ENCODE assay signal across 1 cellular context in genomic region chr10:32958085-32958991, GRCh38.
TF ChIP-seq lines count a peak whose summit lies in the region.

Gene ITGB1 (minus strand): TSS chr10:32958230. CDS start chr10:32935558, 22,672 bp downstream.

TF ChIP-seq in HepG2, 621 proteins besides CTCF, POLR2A, EP300 and RAD21 (continued from another document and continues in another):
- TF ChIP-seq CEBPZ (IDR thresholded peaks at IDR 0.05; ENCODE audit: low read length), result no peak
- TF ChIP-seq ZNF569 (CRISPR knock-in tag; IDR thresholded peaks at IDR 0.05; ENCODE audit: borderline replicate concordance), result no peak
- TF ChIP-seq ZNF225 (CRISPR knock-in tag; IDR thresholded peaks at IDR 0.05), result peak; percentile 45; the same call in 1 of the 2 replicates
- peak; percentile 89 for TF ChIP-seq HDAC2 (CRISPR knock-in tag; IDR thresholded peaks at IDR 0.05)
- no peak for TF ChIP-seq PHB2 (IDR thresholded peaks at IDR 0.05; ENCODE audit: partially characterized antibody)
- peak; percentile 55; the same call in 1 of the 2 replicates for TF ChIP-seq RCOR2 (CRISPR knock-in tag; IDR thresholded peaks at IDR 0.05)
- peak; percentile 51; the same call in 1 of the 2 replicates for TF ChIP-seq ZFP41 (CRISPR knock-in tag; IDR thresholded peaks at IDR 0.05; ENCODE audit: borderline replicate concordance)
- TF ChIP-seq ATF2 (CRISPR knock-in tag; IDR thresholded peaks at IDR 0.05), result peak; percentile 81
- peak; percentile 66; the same call in 1 of the 2 replicates for TF ChIP-seq ZNF768 (CRISPR knock-in tag; IDR thresholded peaks at IDR 0.05)
- peak; percentile 48; the same call in 1 of the 2 replicates for TF ChIP-seq ZNF121 (CRISPR knock-in tag; IDR thresholded peaks at IDR 0.05)
- peak; percentile 21; the same call in 1 of the 2 replicates for TF ChIP-seq HNF4A (CRISPR knock-in tag; IDR thresholded peaks at IDR 0.05)
- TF ChIP-seq GATA4 (IDR thresholded peaks at IDR 0.05; ENCODE audit: borderline replicate concordance, low read depth), result no peak
- TF ChIP-seq ZZZ3 (CRISPR knock-in tag; IDR thresholded peaks at IDR 0.05; ENCODE audit: borderline replicate concordance), result no peak
- no peak for TF ChIP-seq ZSCAN22 (CRISPR knock-in tag; IDR thresholded peaks at IDR 0.05)
- no peak for TF ChIP-seq ARNTL (CRISPR knock-in tag; IDR thresholded peaks at IDR 0.05)
- TF ChIP-seq IRF1 (CRISPR knock-in tag; IDR thresholded peaks at IDR 0.05; ENCODE audit: low read depth), result no peak
- peak; percentile 31; the same call in 1 of the 2 replicates for TF ChIP-seq NCOR1 (IDR thresholded peaks at IDR 0.05; ENCODE audit: borderline replicate concordance, low read length)
- no peak; the same call in 1 of the 2 replicates for TF ChIP-seq ZNF629 (CRISPR knock-in tag; conservative IDR thresholded peaks at IDR 0.05)
- TF ChIP-seq TFDP2 (CRISPR knock-in tag; IDR thresholded peaks at IDR 0.05), result peak; percentile 83
- peak; percentile 68 for TF ChIP-seq CBX5 (CRISPR knock-in tag; IDR thresholded peaks at IDR 0.05; ENCODE audit: borderline replicate concordance)
- TF ChIP-seq GMEB2 (CRISPR knock-in tag; IDR thresholded peaks at IDR 0.05; ENCODE audit: low read depth), result 0 out of 2 replicates have a peak, but pooled peaks have one; percentile 15
- no peak for TF ChIP-seq CC2D1A (CRISPR knock-in tag; IDR thresholded peaks at IDR 0.05)
- peak; percentile 79 for TF ChIP-seq ZNF691 (CRISPR knock-in tag; IDR thresholded peaks at IDR 0.05; ENCODE audit: borderline replicate concordance, low read depth)
- no peak for TF ChIP-seq ZNF136 (CRISPR knock-in tag; IDR thresholded peaks at IDR 0.05; ENCODE audit: low read depth)
- TF ChIP-seq ZNF567 (CRISPR knock-in tag; IDR thresholded peaks at IDR 0.05; ENCODE audit: borderline replicate concordance), result no peak
- no peak for TF ChIP-seq HNRNPL (IDR thresholded peaks at IDR 0.05; ENCODE audit: low read depth, low read length)
- no peak; the same call in 1 of the 2 replicates for TF ChIP-seq ZSCAN31 (CRISPR knock-in tag; IDR thresholded peaks at IDR 0.05; ENCODE audit: low read depth)
- no peak for TF ChIP-seq KDM1A (CRISPR knock-in tag; IDR thresholded peaks at IDR 0.05)
- peak; percentile 74; the same call in 1 of the 2 replicates for TF ChIP-seq DR1 (CRISPR knock-in tag; IDR thresholded peaks at IDR 0.05)
- TF ChIP-seq GLMP (CRISPR knock-in tag; IDR thresholded peaks at IDR 0.05; ENCODE audit: borderline replicate concordance), result no peak
- peak; percentile 82 for TF ChIP-seq SP4 (CRISPR knock-in tag; IDR thresholded peaks at IDR 0.05)
- TF ChIP-seq ZNF562 (CRISPR knock-in tag; IDR thresholded peaks at IDR 0.05; ENCODE audit: borderline replicate concordance), result no peak
- TF ChIP-seq NFYC (CRISPR knock-in tag; IDR thresholded peaks at IDR 0.05), result 0 out of 2 replicates have a peak, but pooled peaks have one; percentile 14
- TF ChIP-seq ZNF263 (CRISPR knock-in tag; IDR thresholded peaks at IDR 0.05), result no peak
- TF ChIP-seq SOX13 (IDR thresholded peaks at IDR 0.05), result no peak
- TF ChIP-seq SOX13 (CRISPR knock-in tag; conservative IDR thresholded peaks at IDR 0.05 in 1 of 2, IDR thresholded peaks at IDR 0.05 in 1 of 2), result peak in 1 of 2 experiments; percentile 77; a peak in 2 of 4 replicates
- no peak for TF ChIP-seq EEA1 (CRISPR knock-in tag; IDR thresholded peaks at IDR 0.05; ENCODE audit: borderline replicate concordance)
- TF ChIP-seq HBP1 (CRISPR knock-in tag; IDR thresholded peaks at IDR 0.05; ENCODE audit: low read depth), result no peak; the same call in 1 of the 2 replicates
- peak; percentile 81; the same call in 1 of the 2 replicates for TF ChIP-seq ZNF766 (CRISPR knock-in tag; IDR thresholded peaks at IDR 0.05; ENCODE audit: borderline replicate concordance)
- peak; percentile 87 for TF ChIP-seq ZNF501 (CRISPR knock-in tag; IDR thresholded peaks at IDR 0.05)
- TF ChIP-seq SMYD3 (CRISPR knock-in tag; IDR thresholded peaks at IDR 0.05), result no peak; the same call in 1 of the 2 replicates
- TF ChIP-seq HINFP (CRISPR knock-in tag; IDR thresholded peaks at IDR 0.05; ENCODE audit: low read depth), result peak; percentile 66; the same call in 1 of the 2 replicates
- TF ChIP-seq NFYB (CRISPR knock-in tag; IDR thresholded peaks at IDR 0.05), result peak; percentile 20; the same call in 1 of the 2 replicates
- peak; percentile 83 for TF ChIP-seq KDM5B (CRISPR knock-in tag; IDR thresholded peaks at IDR 0.05; ENCODE audit: borderline replicate concordance)
- no peak; the same call in 1 of the 2 replicates for TF ChIP-seq ZNF253 (CRISPR knock-in tag; IDR thresholded peaks at IDR 0.05; ENCODE audit: borderline replicate concordance)
- TF ChIP-seq ARID4A (CRISPR knock-in tag; IDR thresholded peaks at IDR 0.05; ENCODE audit: borderline replicate concordance), result peak; percentile 93; the same call in 1 of the 2 replicates
- TF ChIP-seq NR2F6 (IDR thresholded peaks at IDR 0.05), result no peak
- TF ChIP-seq NR2F6 (CRISPR knock-in tag; IDR thresholded peaks at IDR 0.05), result 0 out of 2 replicates have a peak, but pooled peaks have one; percentile 39
- TF ChIP-seq ZNF343 (CRISPR knock-in tag; IDR thresholded peaks at IDR 0.05), result peak; percentile 66; the same call in 1 of the 2 replicates
